In genomic region chr1:119943216-119943615, GRCh38 we compare ENCODE assay signal across 1 cellular context.
TF ChIP-seq lines count a peak whose summit lies in the region.

No MANE protein-coding gene starts in this region.

TF ChIP-seq in HepG2, 621 proteins besides CTCF, POLR2A, EP300 and RAD21 (continued from another document):
- no peak for TF ChIP-seq ZNF609 (CRISPR knock-in tag; IDR thresholded peaks at IDR 0.05; ENCODE audit: borderline replicate concordance)
